28 cellular contexts compared by ENCODE assay signal in genomic region chr21:41775152-41775472, GRCh38. TPM values are rescaled to one million over a fixed set of nuclear protein-coding genes. Genes with fewer than 3 reads are reported as not detected.
"Had no signal": no experiment of that assay in that cellular context is flagged by ENCODE, and none has a peak within 500 bp of the region (broad histone marks: within the 10 kb centered on the region; RNA-seq: fewer than 3 reads in every experiment).

No MANE protein-coding gene starts in this region.

- H3K27me3 ChIP-seq: ovary had no signal

- H3K36me3 ChIP-seq: colonic mucosa, left lung, lower lobe of right lung, ovary, suprapubic skin, transverse colon had no signal

- H3K27ac ChIP-seq: colonic mucosa, epithelial cell of prostate, left lung, lower lobe of right lung, ovary, psoas muscle, suprapubic skin, transverse colon had no signal

- H3K9me3 ChIP-seq: colonic mucosa, left lung, lower lobe of right lung, mucosa of descending colon, ovary, psoas muscle, suprapubic skin, transverse colon had no signal

- H3K4me1 ChIP-seq: psoas muscle had no signal

- FAIRE-seq: endometrium, frontal cortex, urothelium cell line had no signal

- H3K4me2 ChIP-seq: smooth muscle cell had no signal

- H3K4me3 ChIP-seq: colonic mucosa, left lung, lower lobe of right lung, mucosa of descending colon, ovary, psoas muscle, smooth muscle cell, suprapubic skin, transverse colon had no signal

- DNase-seq: activated CD4-positive, alpha-beta memory T cell treated with anti-CD3 and anti-CD28 coated beads, Interleukin-2, amount 10 ng/mL, durations not matched to agents 7 days and 5 days; activated CD4-positive, alpha-beta T cell treated with anti-CD3 and anti-CD28 coated beads, Interleukin-2, amount 10 ng/mL, durations not matched to agents 24 days and 14 days; activated CD4-positive, CD25-positive, alpha-beta regulatory T cell treated with anti-CD3 and anti-CD28 coated beads, Interleukin-2, amount 50 U/mL, for 72 hours; activated naive CD4-positive, alpha-beta T cell; activated T-cell treated with anti-CD3 and anti-CD28 coated beads, Interleukin-2, amount 50 U/mL, for 4 hours; cerebellar nuclear complex; colonic mucosa; effector CD8-positive, alpha-beta T cell; left lung; lower lobe of right lung; mesendoderm; mucosa of descending colon; ovary; psoas muscle; stimulated activated CD4-positive, alpha-beta T cell treated with anti-CD3 and anti-CD28 coated beads, Interleukin-1b, Interleukin-23, amount 100 ng/mL, for 48 hours; stimulated activated naive CD4-positive, alpha-beta T cell; T-helper 2 cell; transverse colon had no signal

- ATAC-seq: activated naive CD4-positive, alpha-beta T cell treated with anti-CD3 and anti-CD28 coated beads, Interleukin-2, amount 50 U/mL, for 72 hours; activated T-cell treated with anti-CD3 and anti-CD28 coated beads, Interleukin-2, amount 50 U/mL, for 4 hours; activated T-helper 17 cell treated with anti-CD3 and anti-CD28 coated beads, Interleukin-2, amount 50 U/mL, for 72 hours; mucosa of descending colon; psoas muscle had no signal

RNA-seq across cellular contexts. Expression of gene RIPK4, which starts 8.3 kb away (rescaled TPM):
- total RNA-seq: activated CD4-positive, alpha-beta memory T cell treated with anti-CD3 and anti-CD28 coated beads, Interleukin-2, amount 10 ng/mL, durations not matched to agents 7 days and 5 days; activated CD4-positive, alpha-beta T cell treated with anti-CD3 and anti-CD28 coated beads, Interleukin-2, amount 10 ng/mL, durations not matched to agents 24 days and 14 days; frontal cortex; myocyte; psoas muscle had no signal
- polyA plus RNA-seq: neural cell had no signal
